In genomic region chr21:37994211-37994610, GRCh38 we compare ENCODE assay signal across 20 cellular contexts.
"Had no signal": no experiment of that assay in that cellular context is flagged by ENCODE, and none has a peak within 500 bp of the region (broad histone marks: within the 10 kb centered on the region; RNA-seq: fewer than 3 reads in every experiment).

No MANE protein-coding gene starts in this region.

- H3K4me3 Mint-ChIP-seq: naive thymus-derived CD8-positive, alpha-beta T cell; stimulated activated effector memory CD8-positive, alpha-beta T cell treated with anti-CD3 and anti-CD28 coated beads, Interleukin-12 subunit alpha, Interleukin-12 subunit beta, amount 100 ng/mL, for 72 hours had no signal

- H3K36me3 Mint-ChIP-seq: naive thymus-derived CD8-positive, alpha-beta T cell; stimulated activated effector memory CD8-positive, alpha-beta T cell treated with anti-CD3 and anti-CD28 coated beads, Interleukin-12 subunit alpha, Interleukin-12 subunit beta, amount 100 ng/mL, for 72 hours had no signal

- H3K27ac Mint-ChIP-seq: naive thymus-derived CD8-positive, alpha-beta T cell; stimulated activated effector memory CD8-positive, alpha-beta T cell treated with anti-CD3 and anti-CD28 coated beads, Interleukin-12 subunit alpha, Interleukin-12 subunit beta, amount 100 ng/mL, for 72 hours had no signal

- H3K27ac ChIP-seq: epithelial cell of prostate, esophagus muscularis mucosa, foreskin keratinocyte, hepatocyte, suprapubic skin, thyroid gland, upper lobe of left lung, vagina had no signal

- H3K9me3 Mint-ChIP-seq: naive thymus-derived CD8-positive, alpha-beta T cell; stimulated activated effector memory CD8-positive, alpha-beta T cell treated with anti-CD3 and anti-CD28 coated beads, Interleukin-12 subunit alpha, Interleukin-12 subunit beta, amount 100 ng/mL, for 72 hours had no signal

- H3K27me3 ChIP-seq: esophagus muscularis mucosa, suprapubic skin, thyroid gland, upper lobe of left lung, vagina had no signal

- H3K36me3 ChIP-seq: esophagus muscularis mucosa, suprapubic skin, thyroid gland, upper lobe of left lung, vagina had no signal

- DNase-seq: effector memory CD4-positive, alpha-beta T cell; foreskin keratinocyte; left colon; mammary epithelial cell; mucosa of descending colon; naive thymus-derived CD8-positive, alpha-beta T cell; posterior cingulate gyrus; right cardiac atrium; small intestine; stimulated activated CD4-positive, alpha-beta T cell treated with anti-CD3 and anti-CD28 coated beads, Interleukin-12 subunit alpha, Interleukin-12 subunit beta, amount 100 ng/mL, for 4 hours; stimulated activated CD8-positive, alpha-beta memory T cell treated with anti-CD3 and anti-CD28 coated beads, Interleukin-4, amount 100 ng/mL, for 48 hours; stimulated activated naive CD8-positive, alpha-beta T cell treated with anti-CD3 and anti-CD28 coated beads, Interleukin-15, Interleukin-2, amounts not matched to agents 100 U/mL and 50 U/mL, for 24 hours had no signal

- H3K4me1 ChIP-seq: esophagus muscularis mucosa, foreskin keratinocyte, suprapubic skin, thyroid gland, upper lobe of left lung, vagina had no signal

- H3K4me3 ChIP-seq: esophagus muscularis mucosa, hepatocyte, mucosa of descending colon, suprapubic skin, thyroid gland, upper lobe of left lung, vagina had no signal

- H3K9me3 ChIP-seq: esophagus muscularis mucosa, mucosa of descending colon, suprapubic skin, thyroid gland, upper lobe of left lung, vagina had no signal

- H3K4me1 Mint-ChIP-seq: naive thymus-derived CD8-positive, alpha-beta T cell; stimulated activated effector memory CD8-positive, alpha-beta T cell treated with anti-CD3 and anti-CD28 coated beads, Interleukin-12 subunit alpha, Interleukin-12 subunit beta, amount 100 ng/mL, for 72 hours had no signal
